ENCODE assay signal across 18 cellular contexts in genomic region chr2:218995561-218995960, GRCh38. TPM values are rescaled to one million over a fixed set of nuclear protein-coding genes. Genes with fewer than 3 reads are reported as not detected.
DNase-seq lines count a peak whose midpoint lies in the region; ATAC-seq, FAIRE-seq and TF ChIP-seq lines count a peak whose summit lies in the region.
"Had no signal": no experiment of that assay in that cellular context is flagged by ENCODE, and none has a peak within 500 bp of the region (broad histone marks: within the 10 kb centered on the region; RNA-seq: fewer than 3 reads in every experiment).

No MANE protein-coding gene starts in this region.

- H4K20me1 ChIP-seq in HepG2 (ENCODE audit: insufficient read depth, low read length) = peaks cover 36% of the 10 kb centered on the region; the same call in 1 of the 2 replicates
- H4K20me1 ChIP-seq in PC-9 (ENCODE audit: insufficient read depth) = no peaks in the 10 kb centered on the region
- H4K20me1 ChIP-seq in hepatocyte (ENCODE audit: insufficient read depth, poor library complexity, severe bottlenecking) = no peaks in the 10 kb centered on the region

- WGBS in HepG2 (ENCODE audit: low lambda C conversion rate) = 14% methylated on average over 8 of the region's 8 CpGs
- WGBS in right lobe of liver (ENCODE audit: insufficient coverage, low coverage, low lambda C conversion rate, missing lambda C conversion rate) = 27% methylated on average over 5 of the region's 8 CpGs
- WGBS in hepatocyte (ENCODE audit: low lambda C conversion rate, missing lambda C conversion rate) = 40% methylated on average over 8 of the region's 8 CpGs

- POLR2A ChIA-PET in HepG2 (lab: Yijun Ruan, JAX) (no interaction called here), PC-9 (lab: Charles Lee; ENCODE audit: unreplicated experiment) (interaction anchor here (0.7 kb wide), 1 partner anchor 368 kb away, joined by 7 read pairs; no protein-coding TSS in a partner anchor)

- H3K27ac ChIP-seq in HepG2 (ENCODE audit: extremely low read length, insufficient read depth, low read length) (no peak overlapping the region), right lobe of liver (no peak overlapping the region), PC-9 (no peak overlapping the region), hepatocyte (no peak overlapping the region), brain microvascular endothelial cell (no peak overlapping the region)
- H3K27ac ChIP-seq: ascending aorta, uterus had no signal

- H3K4me1 ChIP-seq in HepG2 (ENCODE audit: insufficient read depth, low read length) = peaks cover 20% of the 10 kb centered on the region
- H3K4me1 ChIP-seq in right lobe of liver = peaks cover 0 to 15% (median 5%) of the 10 kb centered on the region in 4 donors
- peaks cover 9% of the 10 kb centered on the region; the same call in 1 of the 2 replicates for H3K4me1 ChIP-seq in PC-9 (replicated peaks; ENCODE audit: insufficient read depth)
- peaks cover 12% of the 10 kb centered on the region for H3K4me1 ChIP-seq in hepatocyte (ENCODE audit: insufficient read depth)

- intact Hi-C loops in HepG2 (cut with micrococcal nuclease; ENCODE audit: unreplicated experiment) (no loop called here), right lobe of liver (cut with DNase I) (no loop called here), PC-9 (cut with micrococcal nuclease; ENCODE audit: unreplicated experiment) (loop anchor here (5.0 kb wide), 1 partner anchor 62 kb away; no protein-coding TSS in a partner anchor)

- H2AFZ ChIP-seq in HepG2 (ENCODE audit: low read length) (no peak overlapping the region), PC-9 (no peak overlapping the region), hepatocyte (no peak overlapping the region)

- TF ChIP-seq CTCF in HepG2 (CRISPR knock-in tag; IDR thresholded peaks at IDR 0.05) (no peak), right lobe of liver (IDR thresholded peaks at IDR 0.05) (no peak), PC-9 (conservative IDR thresholded peaks at IDR 0.05) (no peak), hepatocyte (IDR thresholded peaks at IDR 0.05; ENCODE audit: poor library complexity) (no peak), brain microvascular endothelial cell (IDR thresholded peaks at IDR 0.05; ENCODE audit: low read depth, low read length, missing control alignments) (no peak)

- ATAC-seq in HepG2 = no peak; the same call in 2 of the 3 replicates
- ATAC-seq in right lobe of liver = no peak
- ATAC-seq in activated CD4-positive, CD25-positive, alpha-beta regulatory T cell treated with anti-CD3 and anti-CD28 coated beads, Interleukin-2, amount 50 U/mL, for 24 hours = no peak
- no peak for ATAC-seq in HG02763 (IDR thresholded peaks at IDR 0.05; ENCODE audit: unreplicated experiment)

- H3K9me3 ChIP-seq in HepG2 (ENCODE audit: low read length) (no peaks in the 10 kb centered on the region), right lobe of liver (no peaks in the 10 kb centered on the region), PC-9 (ENCODE audit: insufficient read depth, low read depth) (no peaks in the 10 kb centered on the region), hepatocyte (ENCODE audit: low read depth) (no peaks in the 10 kb centered on the region)
- H3K9me3 ChIP-seq: ascending aorta, esophagus squamous epithelium, uterus had no signal

- no peak for TF ChIP-seq RAD21 in HepG2 (CRISPR knock-in tag; IDR thresholded peaks at IDR 0.05)

- TF ChIP-seq POLR2A in HepG2 (IDR thresholded peaks at IDR 0.05; ENCODE audit: insufficient read depth in 1 of 2, low read depth in 2 of 2, low read length in 2 of 2) (no peak), right lobe of liver (IDR thresholded peaks at IDR 0.05) (no peak)

- H3K9ac ChIP-seq in HepG2 (ENCODE audit: insufficient read depth, low read depth, low read length) = no peak overlapping the region

- H3K79me2 ChIP-seq in HepG2 (ENCODE audit: insufficient read depth, low read length) (no peaks in the 10 kb centered on the region), PC-9 (ENCODE audit: low read depth) (no peaks in the 10 kb centered on the region), hepatocyte (no peaks in the 10 kb centered on the region)

- H3K36me3 ChIP-seq in HepG2 (replicated peaks in 1 of 2; ENCODE audit: control insufficient read depth in 1 of 2, insufficient read depth in 2 of 2, low read length in 2 of 2) (no peaks in the 10 kb centered on the region), right lobe of liver (no peaks in the 10 kb centered on the region), PC-9 (ENCODE audit: low read depth) (no peaks in the 10 kb centered on the region), hepatocyte (replicated peaks; ENCODE audit: insufficient read depth, low read depth) (no peaks in the 10 kb centered on the region), brain microvascular endothelial cell (replicated peaks) (no peaks in the 10 kb centered on the region)
- H3K36me3 ChIP-seq: ascending aorta, esophagus squamous epithelium, uterus had no signal

- H3K9me2 ChIP-seq in PC-9 (ENCODE audit: insufficient read depth) = no peaks in the 10 kb centered on the region
- H3K9me2 ChIP-seq in hepatocyte (replicated peaks; ENCODE audit: insufficient read depth) = no peaks in the 10 kb centered on the region

- H3K4me3 ChIP-seq in HepG2 (replicated peaks in 1 of 3; ENCODE audit: insufficient read depth in 1 of 3, low read depth in 2 of 3, low read length in 3 of 3) = no peak overlapping the region
- no peak overlapping the region for H3K4me3 ChIP-seq in right lobe of liver
- H3K4me3 ChIP-seq in PC-9 = no peak overlapping the region
- no peak overlapping the region for H3K4me3 ChIP-seq in hepatocyte
- H3K4me3 ChIP-seq in brain microvascular endothelial cell (ENCODE audit: low read depth, low read length) = no peak overlapping the region

- H3F3A ChIP-seq in PC-9 (ENCODE audit: insufficient read depth, low read depth) = 0 out of 2 replicates have a peak, but pooled peaks cover under 1% of the 10 kb centered on the region

- no peak for FAIRE-seq in HepG2 (lab: Jason Lieb, UNC)

- CTCF ChIA-PET in HepG2 (lab: Yijun Ruan, JAX; ENCODE audit: low intra/inter-chr PET ratio, low total read pairs) = interaction anchor here (0.8 to 2.7 kb wide), 5 partner anchors 13 to 159 kb away, joined by 3 to 12 read pairs (median 4); no protein-coding TSS in a partner anchor
- CTCF ChIA-PET in PC-9 (lab: Charles Lee) = interaction anchor here (0.6 to 1.2 kb wide), 3 partner anchors 15 to 197 kb away, joined by 3 to 7 read pairs (median 4); no protein-coding TSS in a partner anchor

- no TSS peak for BruUV-seq in HepG2 (replicated peaks; lab: Mats Ljungman, UMichigan)
- BruUV-seq in PC-9 (replicated peaks; lab: Mats Ljungman, UMichigan) = no TSS peak

- in situ Hi-C loops in HepG2 (cut with HindIII; ENCODE audit: extremely low pct_ligation_motif_present, low pct_unique_long_range_greater_than_20kb) = no loop called here
- in situ Hi-C loops in brain microvascular endothelial cell (cut with HindIII; ENCODE audit: low pct_ligation_motif_present, low sequenced_read_pairs) = no loop called here

- DNase-seq in HepG2 (ENCODE audit: low spot score) = no peak
- no peak for DNase-seq in right lobe of liver
- DNase-seq in PC-9 = no peak
- no peak for DNase-seq in hepatocyte (ENCODE audit: low spot score)
- DNase-seq in brain microvascular endothelial cell = no peak
- no peak for DNase-seq in AG20443 (ENCODE audit: low spot score)
- DNase-seq: esophagus squamous epithelium had no signal

- H3K4me2 ChIP-seq in HepG2 (ENCODE audit: low read depth, low read length) (no peak overlapping the region), PC-9 (peak overlapping the region; percentile 78), hepatocyte (peak overlapping the region; percentile 94)

- H3K27me3 ChIP-seq in HepG2 (ENCODE audit: control insufficient read depth in 1 of 2, insufficient read depth in 2 of 2, low read length in 2 of 2) (peaks cover 47 to 96% of the 10 kb centered on the region in 2 experiments), right lobe of liver (peaks cover 4 to 38% of the 10 kb centered on the region in 2 donors), PC-9 (ENCODE audit: insufficient read depth, low read depth) (peaks cover 42% of the 10 kb centered on the region; the same call in 1 of the 2 replicates), hepatocyte (peaks cover 85% of the 10 kb centered on the region), brain microvascular endothelial cell (replicated peaks) (peaks cover 88% of the 10 kb centered on the region)

- TF ChIP-seq EP300 in HepG2 (IDR thresholded peaks at IDR 0.05; ENCODE audit: low read depth in 2 of 2, low read length in 2 of 2) = no peak
- TF ChIP-seq EP300 in HepG2 (CRISPR knock-in tag; IDR thresholded peaks at IDR 0.05; ENCODE audit: borderline replicate concordance) = no peak

RNA-seq across cellular contexts. Expression of gene CRYBA2, which starts 2.3 kb away (rescaled TPM):
- total RNA-seq in HepG2 (2016; rRNA removed; fragmentation: Illumina TruSeq; extraction: Trizol) (not detected in 2 replicates), right lobe of liver (not detected), PC-9 (2021) (not detected in 2 replicates), hepatocyte (0.90 TPM in 1 of 2 replicates, not detected in the other)
- not detected in 2 replicates for total RNA-seq in HepG2 (2016; cell fraction: cytosol; rRNA removed; fragmentation: Illumina TruSeq; extraction: Trizol; ENCODE audit: low read depth)
- total RNA-seq in HepG2 (2016; cell fraction: insoluble cytoplasmic fraction; rRNA removed; fragmentation: Illumina TruSeq; extraction: Trizol) = not detected in 2 replicates
- not detected in 2 replicates for total RNA-seq in HepG2 (2016; cell fraction: membrane; rRNA removed; fragmentation: Illumina TruSeq; extraction: Trizol)
- not detected in 2 replicates for total RNA-seq in HepG2 (2016; cell fraction: nucleus; rRNA removed; fragmentation: Illumina TruSeq; extraction: Trizol)
- polyA plus RNA-seq in HepG2 (2011; rRNA removed) (not detected in 2 replicates), hepatocyte (not detected in 2 replicates)
- polyA plus RNA-seq in HepG2 (2011; cell fraction: cytosol; rRNA removed) = not detected in 2 replicates
- not detected in 2 replicates for polyA plus RNA-seq in HepG2 (2011; cell fraction: nucleus; rRNA removed)
- polyA plus RNA-seq in HepG2 (2012) = not detected in 2 replicates
- polyA plus RNA-seq in HepG2 (2016; cell fraction: cytosol; fragmentation: Illumina TruSeq; extraction: Trizol; ENCODE audit: low read depth) = not detected in 2 replicates
- polyA plus RNA-seq in HepG2 (2016; cell fraction: insoluble cytoplasmic fraction; fragmentation: Illumina TruSeq; extraction: Trizol; ENCODE audit: low read depth) = not detected in 2 replicates
- not detected in 2 replicates for polyA plus RNA-seq in HepG2 (2016; cell fraction: membrane; fragmentation: Illumina TruSeq; extraction: Trizol; ENCODE audit: low read depth)
- polyA plus RNA-seq in HepG2 (2016; cell fraction: nucleus; fragmentation: Illumina TruSeq; extraction: Trizol; ENCODE audit: insufficient read depth, low read depth) = not detected in 2 replicates
- not detected in 2 replicates for polyA minus RNA-seq in HepG2 (2011; rRNA and poly(A)+ RNA removed; ENCODE audit: low replicate concordance)
- polyA minus RNA-seq in HepG2 (2011; cell fraction: cytosol; rRNA and poly(A)+ RNA removed) = not detected in 2 replicates
- not detected in 2 replicates for polyA minus RNA-seq in HepG2 (2011; cell fraction: nucleus; rRNA and poly(A)+ RNA removed)
- total RNA-seq: ascending aorta, chondrocyte, esophagus squamous epithelium, H4, left lobe of liver, mucosa of gallbladder, renal cortical epithelial cell, RPMI7951, subcutaneous adipose tissue, uterus had no signal

RNA-seq across cellular contexts. Expression of gene FEV, which starts 10.6 kb away (rescaled TPM):
- total RNA-seq in HepG2 (2016; rRNA removed; fragmentation: Illumina TruSeq; extraction: Trizol) (not detected in 2 replicates), right lobe of liver (not detected), PC-9 (2021) (not detected in 2 replicates), hepatocyte (0.70 TPM in 1 of 2 replicates, not detected in the other)
- not detected in 2 replicates for total RNA-seq in HepG2 (2016; cell fraction: cytosol; rRNA removed; fragmentation: Illumina TruSeq; extraction: Trizol; ENCODE audit: low read depth)
- not detected in 2 replicates for total RNA-seq in HepG2 (2016; cell fraction: insoluble cytoplasmic fraction; rRNA removed; fragmentation: Illumina TruSeq; extraction: Trizol)
- total RNA-seq in HepG2 (2016; cell fraction: membrane; rRNA removed; fragmentation: Illumina TruSeq; extraction: Trizol) = not detected in 2 replicates
- not detected in 2 replicates for total RNA-seq in HepG2 (2016; cell fraction: nucleus; rRNA removed; fragmentation: Illumina TruSeq; extraction: Trizol)
- polyA plus RNA-seq in HepG2 (2011; rRNA removed) (not detected in 2 replicates), hepatocyte (0.58 and 2.1 TPM in 2 replicates)
- polyA plus RNA-seq in HepG2 (2011; cell fraction: cytosol; rRNA removed) = not detected in 2 replicates
- polyA plus RNA-seq in HepG2 (2011; cell fraction: nucleus; rRNA removed) = not detected in 2 replicates
- not detected in 2 replicates for polyA plus RNA-seq in HepG2 (2012)
- not detected in 2 replicates for polyA plus RNA-seq in HepG2 (2016; cell fraction: cytosol; fragmentation: Illumina TruSeq; extraction: Trizol; ENCODE audit: low read depth)
- polyA plus RNA-seq in HepG2 (2016; cell fraction: insoluble cytoplasmic fraction; fragmentation: Illumina TruSeq; extraction: Trizol; ENCODE audit: low read depth) = not detected in 2 replicates
- polyA plus RNA-seq in HepG2 (2016; cell fraction: membrane; fragmentation: Illumina TruSeq; extraction: Trizol; ENCODE audit: low read depth) = not detected in 2 replicates
- polyA plus RNA-seq in HepG2 (2016; cell fraction: nucleus; fragmentation: Illumina TruSeq; extraction: Trizol; ENCODE audit: insufficient read depth, low read depth) = not detected in 2 replicates
- not detected in 2 replicates for polyA minus RNA-seq in HepG2 (2011; rRNA and poly(A)+ RNA removed; ENCODE audit: low replicate concordance)
- not detected in 2 replicates for polyA minus RNA-seq in HepG2 (2011; cell fraction: cytosol; rRNA and poly(A)+ RNA removed)
- not detected in 2 replicates for polyA minus RNA-seq in HepG2 (2011; cell fraction: nucleus; rRNA and poly(A)+ RNA removed)
- total RNA-seq: ascending aorta, chondrocyte, H4, left lobe of liver, mucosa of gallbladder, renal cortical epithelial cell, RPMI7951, subcutaneous adipose tissue, uterus had no signal

RNA-seq across cellular contexts. Expression of gene CDK5R2, which starts 36.1 kb away (rescaled TPM):
- total RNA-seq in HepG2 (2016; rRNA removed; fragmentation: Illumina TruSeq; extraction: Trizol) (not detected in 2 replicates), right lobe of liver (not detected), PC-9 (2021) (0.17 and 0.20 TPM in 2 replicates), hepatocyte (0.08 and 0.37 TPM in 2 replicates)
- total RNA-seq in HepG2 (2016; cell fraction: cytosol; rRNA removed; fragmentation: Illumina TruSeq; extraction: Trizol; ENCODE audit: low read depth) = not detected in 2 replicates
- total RNA-seq in HepG2 (2016; cell fraction: insoluble cytoplasmic fraction; rRNA removed; fragmentation: Illumina TruSeq; extraction: Trizol) = not detected in 2 replicates
- not detected in 2 replicates for total RNA-seq in HepG2 (2016; cell fraction: membrane; rRNA removed; fragmentation: Illumina TruSeq; extraction: Trizol)
- total RNA-seq in HepG2 (2016; cell fraction: nucleus; rRNA removed; fragmentation: Illumina TruSeq; extraction: Trizol) = not detected in 2 replicates
- polyA plus RNA-seq in HepG2 (2011; rRNA removed) (not detected in 2 replicates), hepatocyte (not detected in 2 replicates)
- polyA plus RNA-seq in HepG2 (2011; cell fraction: cytosol; rRNA removed) = 0.03 and 0.04 TPM in 2 replicates
- not detected in 2 replicates for polyA plus RNA-seq in HepG2 (2011; cell fraction: nucleus; rRNA removed)
- polyA plus RNA-seq in HepG2 (2012) = not detected in 2 replicates
- polyA plus RNA-seq in HepG2 (2016; cell fraction: cytosol; fragmentation: Illumina TruSeq; extraction: Trizol; ENCODE audit: low read depth) = not detected in 2 replicates
- not detected in 2 replicates for polyA plus RNA-seq in HepG2 (2016; cell fraction: insoluble cytoplasmic fraction; fragmentation: Illumina TruSeq; extraction: Trizol; ENCODE audit: low read depth)
- 0.08 TPM in 1 of 2 replicates, not detected in the other for polyA plus RNA-seq in HepG2 (2016; cell fraction: membrane; fragmentation: Illumina TruSeq; extraction: Trizol; ENCODE audit: low read depth)
- polyA plus RNA-seq in HepG2 (2016; cell fraction: nucleus; fragmentation: Illumina TruSeq; extraction: Trizol; ENCODE audit: insufficient read depth, low read depth) = not detected in 2 replicates
- polyA minus RNA-seq in HepG2 (2011; rRNA and poly(A)+ RNA removed; ENCODE audit: low replicate concordance) = 0.49 TPM in 1 of 2 replicates, not detected in the other
- not detected in 2 replicates for polyA minus RNA-seq in HepG2 (2011; cell fraction: cytosol; rRNA and poly(A)+ RNA removed)
- polyA minus RNA-seq in HepG2 (2011; cell fraction: nucleus; rRNA and poly(A)+ RNA removed) = not detected in 2 replicates
- total RNA-seq: ascending aorta, esophagus squamous epithelium, left lobe of liver, subcutaneous adipose tissue, uterus had no signal

RNA-seq across cellular contexts. Expression of gene CFAP65, which starts 45.8 kb away (rescaled TPM):
- total RNA-seq in HepG2 (2016; rRNA removed; fragmentation: Illumina TruSeq; extraction: Trizol) = not detected in 2 replicates
- not detected in 2 replicates for total RNA-seq in HepG2 (2016; cell fraction: cytosol; rRNA removed; fragmentation: Illumina TruSeq; extraction: Trizol; ENCODE audit: low read depth)
- total RNA-seq in HepG2 (2016; cell fraction: insoluble cytoplasmic fraction; rRNA removed; fragmentation: Illumina TruSeq; extraction: Trizol) = not detected in 2 replicates
- total RNA-seq in HepG2 (2016; cell fraction: membrane; rRNA removed; fragmentation: Illumina TruSeq; extraction: Trizol) = not detected in 2 replicates
- total RNA-seq in HepG2 (2016; cell fraction: nucleus; rRNA removed; fragmentation: Illumina TruSeq; extraction: Trizol) = not detected in 2 replicates
- polyA plus RNA-seq in HepG2 (2011; rRNA removed) = 0.03 and 0.05 TPM in 2 replicates
- 0.03 TPM in 2 replicates for polyA plus RNA-seq in HepG2 (2011; cell fraction: cytosol; rRNA removed)
- 0.17 and 0.18 TPM in 2 replicates for polyA plus RNA-seq in HepG2 (2011; cell fraction: nucleus; rRNA removed)
- polyA plus RNA-seq in HepG2 (2012) = 0.09 TPM in 1 of 2 replicates, not detected in the other
- polyA plus RNA-seq in HepG2 (2016; cell fraction: cytosol; fragmentation: Illumina TruSeq; extraction: Trizol; ENCODE audit: low read depth) = not detected in 2 replicates
- polyA plus RNA-seq in HepG2 (2016; cell fraction: insoluble cytoplasmic fraction; fragmentation: Illumina TruSeq; extraction: Trizol; ENCODE audit: low read depth) = not detected in 2 replicates
- polyA plus RNA-seq in HepG2 (2016; cell fraction: membrane; fragmentation: Illumina TruSeq; extraction: Trizol; ENCODE audit: low read depth) = not detected in 2 replicates
- not detected in 2 replicates for polyA plus RNA-seq in HepG2 (2016; cell fraction: nucleus; fragmentation: Illumina TruSeq; extraction: Trizol; ENCODE audit: insufficient read depth, low read depth)
- polyA minus RNA-seq in HepG2 (2011; rRNA and poly(A)+ RNA removed; ENCODE audit: low replicate concordance) = not detected in 2 replicates
- polyA minus RNA-seq in HepG2 (2011; cell fraction: cytosol; rRNA and poly(A)+ RNA removed) = not detected in 2 replicates
- not detected in 2 replicates for polyA minus RNA-seq in HepG2 (2011; cell fraction: nucleus; rRNA and poly(A)+ RNA removed)
- total RNA-seq in right lobe of liver = not detected
- total RNA-seq in PC-9 (2021) = not detected in 2 replicates
- 0.03 and 0.12 TPM in 2 replicates for total RNA-seq in hepatocyte
- polyA plus RNA-seq in hepatocyte = 0.05 and 0.06 TPM in 2 replicates
- total RNA-seq: ascending aorta, chondrocyte, subcutaneous adipose tissue had no signal
